In the genomic region with DNA sequence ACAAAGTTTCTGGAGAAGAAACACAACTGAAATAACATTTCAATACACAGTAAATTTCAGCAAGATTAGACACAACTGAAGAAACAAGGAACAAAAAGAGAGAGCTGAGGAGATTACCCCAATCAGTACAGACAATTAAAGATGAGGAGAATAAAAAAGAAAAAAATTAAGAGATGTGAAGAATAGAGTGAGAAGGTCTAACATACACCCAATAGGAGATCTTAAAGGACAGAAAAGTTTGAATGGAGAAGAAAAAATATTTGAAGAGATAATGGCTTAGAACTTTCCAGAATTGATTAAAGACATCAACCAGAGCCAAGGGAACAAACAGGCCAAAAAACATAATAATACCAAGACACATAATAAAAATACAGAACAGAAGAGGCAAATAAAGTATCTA, we compare ENCODE assay signal across 21 cellular contexts.
A peak's percentile ranks its signal among the peaks of the same experiment; 100 is the strongest.
DNase-seq lines count a peak whose midpoint lies in the region; ATAC-seq and TF ChIP-seq lines count a peak whose summit lies in the region.
"Had no signal": no experiment of that assay in that cellular context is flagged by ENCODE, and none has a peak within 500 bp of the region (broad histone marks: within the 10 kb centered on the region; RNA-seq: fewer than 3 reads in every experiment).

No MANE protein-coding gene starts in this region.

- H3K36me3 ChIP-seq in suprapubic skin: peaks cover 29% of the 10 kb centered on the region
- H3K36me3 ChIP-seq: BE2C had no signal

- intact Hi-C loops in posterior vena cava (cut with DNase I): loop anchor here in 1 of 2 donors (5.0 kb wide), 1 partner anchor 153 kb away; no protein-coding TSS in a partner anchor

- peak overlapping the region; percentile 25 for H3K27ac Mint-ChIP-seq in activated naive CD8-positive, alpha-beta T cell
- H3K27ac Mint-ChIP-seq in activated naive CD8-positive, alpha-beta T cell treated with anti-CD3 and anti-CD28 coated beads for 36 hours: no peak overlapping the region
- H3K27ac Mint-ChIP-seq in activated naive CD8-positive, alpha-beta T cell treated with anti-CD3 and anti-CD28 coated beads, Interleukin-2, amount 50 U/mL, for 24 hours: peak overlapping the region; percentile 19
- H3K27ac Mint-ChIP-seq in endothelial cell (ENCODE audit: unreplicated experiment): no peak overlapping the region
- H3K27ac Mint-ChIP-seq: CD14-positive monocyte; CD4-positive, alpha-beta T cell had no signal

- DNase-seq in activated naive CD8-positive, alpha-beta T cell treated with anti-CD3 and anti-CD28 coated beads for 36 hours: no peak
- no peak for DNase-seq in activated naive CD8-positive, alpha-beta T cell treated with anti-CD3 and anti-CD28 coated beads, Interleukin-2, amount 50 U/mL, for 24 hours
- no peak for DNase-seq in endothelial cell (ENCODE audit: low spot score)
- no peak for DNase-seq in suprapubic skin (ENCODE audit: low spot score in 2 of 2)
- DNase-seq in posterior vena cava (ENCODE audit: low spot score): no peak
- DNase-seq in NCI-H524 treated with DMSO at 0.1 percent for 48 hours (lab: John Stamatoyannopoulos, UW): no peak
- DNase-seq: 8988T; ACHN; AML-193; BE2C; CD4-positive, alpha-beta T cell; CD8-positive, alpha-beta memory T cell; DMS153; DND-41; GM23248; H7; HCEC 1CT had no signal

- no peaks in the 10 kb centered on the region for H3K27me3 ChIP-seq in suprapubic skin
- H3K27me3 ChIP-seq: BE2C; BLaER1 treated with 17β-estradiol and CSF1 and Interleukin-3, amounts not matched to agents 10 nM and 100 nM had no signal

- no peak for ATAC-seq in activated naive CD8-positive, alpha-beta T cell treated with anti-CD3 and anti-CD28 coated beads, Interleukin-2, amount 50 U/mL, for 24 hours
- ATAC-seq: A549 had no signal

- no peaks in the 10 kb centered on the region for H3K27me3 Mint-ChIP-seq in activated naive CD8-positive, alpha-beta T cell
- H3K27me3 Mint-ChIP-seq in activated naive CD8-positive, alpha-beta T cell treated with anti-CD3 and anti-CD28 coated beads for 36 hours: no peaks in the 10 kb centered on the region
- no peaks in the 10 kb centered on the region for H3K27me3 Mint-ChIP-seq in activated naive CD8-positive, alpha-beta T cell treated with anti-CD3 and anti-CD28 coated beads, Interleukin-2, amount 50 U/mL, for 24 hours
- H3K27me3 Mint-ChIP-seq in endothelial cell (ENCODE audit: unreplicated experiment): peaks cover 3% of the 10 kb centered on the region
- H3K27me3 Mint-ChIP-seq: CD4-positive, alpha-beta T cell; CD8-positive, alpha-beta memory T cell had no signal

- no peak overlapping the region for H3K4me3 Mint-ChIP-seq in activated naive CD8-positive, alpha-beta T cell
- H3K4me3 Mint-ChIP-seq in activated naive CD8-positive, alpha-beta T cell treated with anti-CD3 and anti-CD28 coated beads for 36 hours: no peak overlapping the region
- H3K4me3 Mint-ChIP-seq in activated naive CD8-positive, alpha-beta T cell treated with anti-CD3 and anti-CD28 coated beads, Interleukin-2, amount 50 U/mL, for 24 hours: no peak overlapping the region
- H3K4me3 Mint-ChIP-seq in endothelial cell (ENCODE audit: unreplicated experiment): peak overlapping the region; percentile 48
- H3K4me3 Mint-ChIP-seq: CD14-positive monocyte; CD4-positive, alpha-beta T cell; CD8-positive, alpha-beta memory T cell had no signal

- TF ChIP-seq CTCF in endothelial cell (IDR thresholded peaks at IDR 0.05; ENCODE audit: unreplicated experiment) (no peak), suprapubic skin (IDR thresholded peaks at IDR 0.05) (no peak)

- no peak overlapping the region for H3K4me3 ChIP-seq in suprapubic skin
- H3K4me3 ChIP-seq: A549; BLaER1 treated with 17β-estradiol and CSF1 and Interleukin-3, amounts not matched to agents 10 nM and 100 nM; GM23248 had no signal

- no peak for TF ChIP-seq EP300 in suprapubic skin (IDR thresholded peaks at IDR 0.05)

- H3K36me3 Mint-ChIP-seq in activated naive CD8-positive, alpha-beta T cell: peaks cover 42% of the 10 kb centered on the region
- peaks cover 60% of the 10 kb centered on the region for H3K36me3 Mint-ChIP-seq in activated naive CD8-positive, alpha-beta T cell treated with anti-CD3 and anti-CD28 coated beads for 36 hours
- peaks cover 64% of the 10 kb centered on the region for H3K36me3 Mint-ChIP-seq in activated naive CD8-positive, alpha-beta T cell treated with anti-CD3 and anti-CD28 coated beads, Interleukin-2, amount 50 U/mL, for 24 hours (ENCODE audit: low read depth)
- peaks cover 20% of the 10 kb centered on the region for H3K36me3 Mint-ChIP-seq in endothelial cell (ENCODE audit: low read depth, unreplicated experiment)

- H3K27ac ChIP-seq in suprapubic skin: no peak overlapping the region
- H3K27ac ChIP-seq: A549; BLaER1 treated with 17β-estradiol and CSF1 and Interleukin-3, amounts not matched to agents 10 nM and 100 nM; GM23248 had no signal

- H3K4me1 Mint-ChIP-seq in activated naive CD8-positive, alpha-beta T cell (ENCODE audit: low read depth): peaks cover 11% of the 10 kb centered on the region
- peaks cover 9% of the 10 kb centered on the region for H3K4me1 Mint-ChIP-seq in activated naive CD8-positive, alpha-beta T cell treated with anti-CD3 and anti-CD28 coated beads for 36 hours
- H3K4me1 Mint-ChIP-seq in activated naive CD8-positive, alpha-beta T cell treated with anti-CD3 and anti-CD28 coated beads, Interleukin-2, amount 50 U/mL, for 24 hours: peaks cover 7% of the 10 kb centered on the region
- H3K4me1 Mint-ChIP-seq in endothelial cell (ENCODE audit: unreplicated experiment): no peaks in the 10 kb centered on the region
- H3K4me1 Mint-ChIP-seq: CD14-positive monocyte; CD8-positive, alpha-beta memory T cell had no signal

- TF ChIP-seq POLR2A in suprapubic skin (IDR thresholded peaks at IDR 0.05): no peak

- peaks cover 10% of the 10 kb centered on the region for H3K9me3 ChIP-seq in suprapubic skin
- H3K9me3 ChIP-seq: BE2C had no signal

- peaks cover 13% of the 10 kb centered on the region for H3K9me3 Mint-ChIP-seq in activated naive CD8-positive, alpha-beta T cell (ENCODE audit: low read depth)
- peaks cover 14% of the 10 kb centered on the region for H3K9me3 Mint-ChIP-seq in activated naive CD8-positive, alpha-beta T cell treated with anti-CD3 and anti-CD28 coated beads for 36 hours
- peaks cover 29% of the 10 kb centered on the region for H3K9me3 Mint-ChIP-seq in activated naive CD8-positive, alpha-beta T cell treated with anti-CD3 and anti-CD28 coated beads, Interleukin-2, amount 50 U/mL, for 24 hours
- no peaks in the 10 kb centered on the region for H3K9me3 Mint-ChIP-seq in endothelial cell (ENCODE audit: unreplicated experiment)
- H3K9me3 Mint-ChIP-seq: CD4-positive, alpha-beta T cell had no signal

- no peaks in the 10 kb centered on the region for H3K4me1 ChIP-seq in suprapubic skin
- H3K4me1 ChIP-seq: A549; BE2C; BLaER1 treated with 17β-estradiol and CSF1 and Interleukin-3, amounts not matched to agents 10 nM and 100 nM had no signal

Comparison
In these comparisons a context has a peak if more than half of its experiments do, and no peak if none do; other contexts are left out.
1. H3K27ac Mint-ChIP-seq: peak in activated naive CD8-positive, alpha-beta T cell (single experiment) and activated naive CD8-positive, alpha-beta T cell treated with anti-CD3 and anti-CD28 coated beads, Interleukin-2, amount 50 U/mL, for 24 hours (single experiment); none in activated naive CD8-positive, alpha-beta T cell treated with anti-CD3 and anti-CD28 coated beads for 36 hours (single experiment) and endothelial cell (single experiment).